ENCODE assay signal across 20 cellular contexts in the genomic region with DNA sequence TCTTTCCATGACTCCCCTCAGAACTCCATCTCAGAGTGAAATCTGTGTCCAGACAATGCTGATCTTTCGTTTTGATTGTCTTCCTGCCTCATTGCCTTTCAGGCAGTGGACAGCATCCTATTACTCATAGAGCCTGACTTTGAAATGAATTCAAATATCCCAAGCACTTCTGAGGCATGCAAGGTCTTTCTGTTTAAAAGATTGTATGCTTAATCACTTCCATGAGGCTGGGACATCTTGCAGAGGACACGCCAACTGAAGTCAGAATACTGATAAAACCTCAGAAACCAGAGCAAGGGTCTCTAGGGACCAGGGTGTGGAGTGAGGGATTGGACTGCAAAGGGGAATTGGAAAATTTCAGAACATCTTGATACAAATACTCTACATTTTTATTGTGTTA.
DNase-seq lines count a peak whose midpoint lies in the region; ATAC-seq, FAIRE-seq and TF ChIP-seq lines count a peak whose summit lies in the region.
"Had no signal": no experiment of that assay in that cellular context is flagged by ENCODE, and none has a peak within 500 bp of the region (broad histone marks: within the 10 kb centered on the region; RNA-seq: fewer than 3 reads in every experiment).

No MANE protein-coding gene starts in this region.

- peaks cover 3% of the 10 kb centered on the region; the same call in 1 of the 3 replicates for H3K9me3 ChIP-seq in A549
- H3K9me3 ChIP-seq in MG63, result no peaks in the 10 kb centered on the region
- no peaks in the 10 kb centered on the region for H3K9me3 ChIP-seq in mucosa of descending colon
- H3K9me3 ChIP-seq: prostate gland had no signal

- TF ChIP-seq POLR2A in A549 (IDR thresholded peaks at IDR 0.05; ENCODE audit: low read length), result no peak

- POLR2A ChIA-PET in A549 (lab: Yijun Ruan, JAX), result no interaction called here

- CTCF ChIA-PET in A549 (lab: Yijun Ruan, JAX), result no interaction called here

- intact Hi-C loops in mucosa of descending colon (cut with DNase I, micrococcal nuclease), result no loop called here

- TF ChIP-seq CTCF in A549 (IDR thresholded peaks at IDR 0.05) (no peak), foreskin fibroblast (IDR thresholded peaks at IDR 0.05; ENCODE audit: low read depth, low read length) (no peak), mucosa of descending colon (IDR thresholded peaks at IDR 0.05) (no peak), GM10266 (IDR thresholded peaks at IDR 0.05; ENCODE audit: control insufficient read depth, insufficient read depth, low read depth, missing control alignments) (no peak)

- no peak overlapping the region for H3K27ac ChIP-seq in A549
- H3K27ac ChIP-seq: coronary artery, prostate gland had no signal

- TF ChIP-seq EP300 in A549 (IDR thresholded peaks at IDR 0.05), result no peak

- no peak for TF ChIP-seq RAD21 in A549 (conservative IDR thresholded peaks at IDR 0.05 in 1 of 2, IDR thresholded peaks at IDR 0.05 in 1 of 2)

- H3K36me3 ChIP-seq in MG63 (no peaks in the 10 kb centered on the region), mucosa of descending colon (ENCODE audit: low read depth) (no peaks in the 10 kb centered on the region)
- H3K36me3 ChIP-seq: prostate gland had no signal

- H3K4me3 ChIP-seq in A549 (no peak overlapping the region), foreskin fibroblast (ENCODE audit: low read depth in 1 of 2, low read length in 2 of 2) (no peak overlapping the region), MG63 (no peak overlapping the region), mucosa of descending colon (no peak overlapping the region)
- H3K4me3 ChIP-seq: coronary artery, GM23338, K562, prostate gland had no signal

- H3K27me3 ChIP-seq in MG63, result no peaks in the 10 kb centered on the region

- ATAC-seq in A549 (peak in 1 of 2 experiments; percentile 48; a peak in 3 of 6 replicates), mucosa of descending colon (no peak)
- ATAC-seq: GM23338; K562; stimulated activated naive B cell treated with anti-CD40 and anti-IgM and Interleukin-4, amounts not matched to agents 10 μg/mL and 1 μg/mL and 100 μg/mL, for 72 hours had no signal

- WGBS in A549 (ENCODE audit: missing lambda C conversion rate), result 27% methylated on average over 2 of the region's 2 CpGs

- DNase-seq in A549 (ENCODE audit: low read depth in 1 of 2, low spot score in 1 of 2), result no peak
- peak; percentile 86 for DNase-seq in GM03348 (ENCODE audit: low spot score)
- peak; percentile 46 for DNase-seq in amniotic epithelial cell (ENCODE audit: low read depth)
- DNase-seq in foreskin fibroblast, result peak; percentile 60 to 85
- no peak for DNase-seq in MG63
- DNase-seq in mucosa of descending colon, result no peak
- no peak for DNase-seq in GM10266 (ENCODE audit: extremely low spot score)
- no peak for DNase-seq in activated CD8-positive, alpha-beta memory T cell treated with anti-CD3 and anti-CD28 coated beads, Interleukin-2, amount 50 U/mL, for 48 hours
- DNase-seq: activated CD8-positive, alpha-beta memory T cell treated with anti-CD3 and anti-CD28 coated beads for 24 hours; activated naive CD4-positive, alpha-beta T cell treated with anti-CD3 and anti-CD28 coated beads for 36 hours; naive B cell; NCI-H146; NCI-H524 treated with DMSO at 0.1 percent for 48 hours; stimulated activated CD4-positive, alpha-beta T cell treated with anti-CD3 and anti-CD28 coated beads, Interleukin-4, amount 100 ng/mL, for 1 hour; stimulated activated naive B cell treated with anti-CD40 and anti-IgM and Interleukin-4, amounts not matched to agents 10 μg/mL and 1 μg/mL and 100 μg/mL, for 72 hours had no signal

- H3K4me2 ChIP-seq in A549, result no peak overlapping the region
- H3K4me2 ChIP-seq: GM23338 had no signal

- H3K4me1 ChIP-seq in A549, result no peaks in the 10 kb centered on the region
- H3K4me1 ChIP-seq in mucosa of descending colon (ENCODE audit: low read depth), result no peaks in the 10 kb centered on the region
- H3K4me1 ChIP-seq: prostate gland had no signal

- FAIRE-seq in A549 (lab: Jason Lieb, UNC), result no peak
- FAIRE-seq: K562, TTC549 had no signal

TF ChIP-seq in A549, 52 proteins besides CTCF, POLR2A, EP300 and RAD21:
- TF ChIP-seq, protein P1, sequence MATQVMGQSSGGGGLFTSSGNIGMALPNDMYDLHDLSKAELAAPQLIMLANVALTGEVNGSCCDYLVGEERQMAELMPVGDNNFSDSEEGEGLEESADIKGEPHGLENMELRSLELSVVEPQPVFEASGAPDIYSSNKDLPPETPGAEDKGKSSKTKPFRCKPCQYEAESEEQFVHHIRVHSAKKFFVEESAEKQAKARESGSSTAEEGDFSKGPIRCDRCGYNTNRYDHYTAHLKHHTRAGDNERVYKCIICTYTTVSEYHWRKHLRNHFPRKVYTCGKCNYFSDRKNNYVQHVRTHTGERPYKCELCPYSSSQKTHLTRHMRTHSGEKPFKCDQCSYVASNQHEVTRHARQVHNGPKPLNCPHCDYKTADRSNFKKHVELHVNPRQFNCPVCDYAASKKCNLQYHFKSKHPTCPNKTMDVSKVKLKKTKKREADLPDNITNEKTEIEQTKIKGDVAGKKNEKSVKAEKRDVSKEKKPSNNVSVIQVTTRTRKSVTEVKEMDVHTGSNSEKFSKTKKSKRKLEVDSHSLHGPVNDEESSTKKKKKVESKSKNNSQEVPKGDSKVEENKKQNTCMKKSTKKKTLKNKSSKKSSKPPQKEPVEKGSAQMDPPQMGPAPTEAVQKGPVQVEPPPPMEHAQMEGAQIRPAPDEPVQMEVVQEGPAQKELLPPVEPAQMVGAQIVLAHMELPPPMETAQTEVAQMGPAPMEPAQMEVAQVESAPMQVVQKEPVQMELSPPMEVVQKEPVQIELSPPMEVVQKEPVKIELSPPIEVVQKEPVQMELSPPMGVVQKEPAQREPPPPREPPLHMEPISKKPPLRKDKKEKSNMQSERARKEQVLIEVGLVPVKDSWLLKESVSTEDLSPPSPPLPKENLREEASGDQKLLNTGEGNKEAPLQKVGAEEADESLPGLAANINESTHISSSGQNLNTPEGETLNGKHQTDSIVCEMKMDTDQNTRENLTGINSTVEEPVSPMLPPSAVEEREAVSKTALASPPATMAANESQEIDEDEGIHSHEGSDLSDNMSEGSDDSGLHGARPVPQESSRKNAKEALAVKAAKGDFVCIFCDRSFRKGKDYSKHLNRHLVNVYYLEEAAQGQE (IDR thresholded peaks at IDR 0.05), result peak; percentile 34; the same call in 1 of the 2 replicates
- TF ChIP-seq POLR2AphosphoS2 (conservative IDR thresholded peaks at IDR 0.05; ENCODE audit: low read length), result no peak

Comparison
In these comparisons a context has a peak if more than half of its experiments do, and no peak if none do; other contexts are left out.
1. DNase-seq: peak in GM03348 (single experiment), amniotic epithelial cell (single experiment) and foreskin fibroblast (2 of 2); none in A549 (0 of 2), MG63 (single experiment), mucosa of descending colon (0 of 3), GM10266 (single experiment) and activated CD8-positive, alpha-beta memory T cell treated with anti-CD3 and anti-CD28 coated beads, Interleukin-2, amount 50 U/mL, for 48 hours (single experiment).